18 cellular contexts compared by ENCODE assay signal in the genomic region with DNA sequence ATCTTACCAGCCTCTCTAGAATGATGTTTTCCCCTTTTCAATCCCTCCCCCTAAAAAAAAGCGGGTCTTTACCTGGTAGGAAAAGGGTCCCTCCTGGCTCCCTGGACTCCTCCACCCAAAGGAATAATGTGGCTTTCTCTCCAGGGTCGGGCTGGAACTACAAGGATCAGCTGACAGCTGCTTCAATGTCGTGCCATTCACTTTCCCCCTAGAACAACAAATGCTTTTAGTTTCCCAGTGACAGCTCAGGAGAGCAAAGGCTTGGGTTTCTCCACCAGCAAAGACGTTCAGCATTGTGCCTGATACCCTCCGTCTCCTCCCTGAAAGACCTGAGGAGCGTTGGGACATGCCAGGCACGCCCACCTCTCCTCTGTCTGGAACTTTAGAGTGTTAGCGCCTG.
"Had no signal": no experiment of that assay in that cellular context is flagged by ENCODE, and none has a peak within 500 bp of the region (broad histone marks: within the 10 kb centered on the region; RNA-seq: fewer than 3 reads in every experiment).

No MANE protein-coding gene starts in this region.

- FAIRE-seq: pancreas had no signal

- ATAC-seq: activated CD8-positive, alpha-beta memory T cell treated with anti-CD3 and anti-CD28 coated beads, Interleukin-2, amount 10 ng/mL, durations not matched to agents 7 days and 5 days; activated naive CD8-positive, alpha-beta T cell treated with anti-CD3 and anti-CD28 coated beads, Interleukin-2, amount 50 U/mL, for 24 hours; esophagus mucosa; left ventricle myocardium superior; pancreas had no signal

- H3K9me3 ChIP-seq: pancreas, spleen, suprapubic skin, tibial artery had no signal

- H3K27me3 Mint-ChIP-seq: activated naive CD4-positive, alpha-beta T cell treated with anti-CD3 and anti-CD28 coated beads, Interleukin-2, amount 50 U/mL, for 24 hours; activated naive CD8-positive, alpha-beta T cell treated with anti-CD3 and anti-CD28 coated beads, Interleukin-2, amount 50 U/mL, for 24 hours had no signal

- H3K4me1 Mint-ChIP-seq: activated CD4-positive, alpha-beta memory T cell treated with anti-CD3 and anti-CD28 coated beads, Interleukin-2, amount 10 ng/mL, durations not matched to agents 7 days and 5 days; activated CD4-positive, alpha-beta T cell treated with anti-CD3 and anti-CD28 coated beads, Interleukin-2, amount 10 ng/mL, durations not matched to agents 7 days and 5 days; activated CD8-positive, alpha-beta memory T cell treated with anti-CD3 and anti-CD28 coated beads, Interleukin-2, amount 10 ng/mL, durations not matched to agents 7 days and 5 days; activated naive CD4-positive, alpha-beta T cell treated with anti-CD3 and anti-CD28 coated beads, Interleukin-2, amount 50 U/mL, for 24 hours; activated naive CD8-positive, alpha-beta T cell treated with anti-CD3 and anti-CD28 coated beads, Interleukin-2, amount 50 U/mL, for 24 hours had no signal

- H3K27ac ChIP-seq: pancreas, spleen, suprapubic skin, tibial artery, VCaP had no signal

- H3K27ac Mint-ChIP-seq: activated CD4-positive, alpha-beta memory T cell treated with anti-CD3 and anti-CD28 coated beads, Interleukin-2, amount 10 ng/mL, durations not matched to agents 7 days and 5 days; activated CD4-positive, alpha-beta T cell treated with anti-CD3 and anti-CD28 coated beads, Interleukin-2, amount 10 ng/mL, durations not matched to agents 7 days and 5 days; activated CD8-positive, alpha-beta memory T cell treated with anti-CD3 and anti-CD28 coated beads, Interleukin-2, amount 10 ng/mL, durations not matched to agents 7 days and 5 days; activated naive CD4-positive, alpha-beta T cell treated with anti-CD3 and anti-CD28 coated beads, Interleukin-2, amount 50 U/mL, for 24 hours; activated naive CD8-positive, alpha-beta T cell treated with anti-CD3 and anti-CD28 coated beads, Interleukin-2, amount 50 U/mL, for 24 hours; activated T-helper 2 cell treated with anti-CD3 and anti-CD28 coated beads, Interferon-gamma antibody, Interleukin-2, Interleukin-4, amounts not matched to agents 10 μg/mL and 5 μg/mL and 100 μg/mL, durations not matched to agents 14 hours and 24 hours and 36 hours; nephron progenitor cell had no signal

- H3K4me3 ChIP-seq: pancreas, tibial artery had no signal

- H3K27me3 ChIP-seq: pancreas, tibial artery had no signal

- DNase-seq: activated CD4-positive, alpha-beta memory T cell treated with anti-CD3 and anti-CD28 coated beads, Interleukin-2, amount 10 ng/mL, durations not matched to agents 7 days and 5 days; activated CD4-positive, alpha-beta T cell treated with anti-CD3 and anti-CD28 coated beads for 1 hour; activated CD4-positive, alpha-beta T cell treated with anti-CD3 and anti-CD28 coated beads, Interleukin-2, amount 10 ng/mL, durations not matched to agents 7 days and 5 days; activated CD8-positive, alpha-beta memory T cell treated with anti-CD3 and anti-CD28 coated beads, Interleukin-2, amount 10 ng/mL, durations not matched to agents 7 days and 5 days; activated naive CD8-positive, alpha-beta T cell treated with anti-CD3 and anti-CD28 coated beads, Interleukin-2, amount 50 U/mL, for 24 hours; activated T-cell treated with anti-CD3 and anti-CD28 coated beads, Interleukin-2, amount 50 U/mL, for 48 hours; foreskin fibroblast; left ventricle myocardium superior; pancreas; stimulated activated naive CD4-positive, alpha-beta T cell; tibial artery had no signal

- H3K36me3 ChIP-seq: pancreas, spleen, suprapubic skin, tibial artery had no signal

- H3K9me3 Mint-ChIP-seq: activated CD4-positive, alpha-beta memory T cell treated with anti-CD3 and anti-CD28 coated beads, Interleukin-2, amount 10 ng/mL, durations not matched to agents 7 days and 5 days; activated CD4-positive, alpha-beta T cell treated with anti-CD3 and anti-CD28 coated beads, Interleukin-2, amount 10 ng/mL, durations not matched to agents 7 days and 5 days; activated naive CD4-positive, alpha-beta T cell treated with anti-CD3 and anti-CD28 coated beads, Interleukin-2, amount 50 U/mL, for 24 hours; activated naive CD8-positive, alpha-beta T cell treated with anti-CD3 and anti-CD28 coated beads, Interleukin-2, amount 50 U/mL, for 24 hours; activated T-helper 2 cell treated with anti-CD3 and anti-CD28 coated beads, Interferon-gamma antibody, Interleukin-2, Interleukin-4, amounts not matched to agents 10 μg/mL and 5 μg/mL and 100 μg/mL, durations not matched to agents 14 hours and 24 hours and 36 hours; nephron progenitor cell had no signal

- H3K4me3 Mint-ChIP-seq: activated CD4-positive, alpha-beta memory T cell treated with anti-CD3 and anti-CD28 coated beads, Interleukin-2, amount 10 ng/mL, durations not matched to agents 7 days and 5 days; activated CD4-positive, alpha-beta T cell treated with anti-CD3 and anti-CD28 coated beads, Interleukin-2, amount 10 ng/mL, durations not matched to agents 7 days and 5 days; activated CD8-positive, alpha-beta memory T cell treated with anti-CD3 and anti-CD28 coated beads, Interleukin-2, amount 10 ng/mL, durations not matched to agents 7 days and 5 days; activated naive CD4-positive, alpha-beta T cell treated with anti-CD3 and anti-CD28 coated beads, Interleukin-2, amount 50 U/mL, for 24 hours; activated naive CD8-positive, alpha-beta T cell treated with anti-CD3 and anti-CD28 coated beads, Interleukin-2, amount 50 U/mL, for 24 hours; nephron progenitor cell had no signal

- H3K36me3 Mint-ChIP-seq: activated CD8-positive, alpha-beta memory T cell treated with anti-CD3 and anti-CD28 coated beads, Interleukin-2, amount 10 ng/mL, durations not matched to agents 7 days and 5 days had no signal

- H3K4me1 ChIP-seq: pancreas, tibial artery had no signal
